1 cellular context compared by ENCODE assay signal in genomic region chr16:75559564-75560372, GRCh38.
TF ChIP-seq lines count a peak whose summit lies in the region.

No MANE protein-coding gene starts in this region.

TF ChIP-seq in K562, 482 proteins besides CTCF, POLR2A, EP300 and RAD21 (continued from another document and continues in another):
- TF ChIP-seq ZNF511 (CRISPR knock-in tag; IDR thresholded peaks at IDR 0.05) = no peak
- no peak for TF ChIP-seq ZNF408 (CRISPR knock-in tag; IDR thresholded peaks at IDR 0.05; ENCODE audit: low read depth)
- no peak for TF ChIP-seq TAL1 (IDR thresholded peaks at IDR 0.05)
- no peak for TF ChIP-seq ZNF740 (CRISPR knock-in tag; IDR thresholded peaks at IDR 0.05)
- TF ChIP-seq ZNF740 (tag; IDR thresholded peaks at IDR 0.05) = no peak
- no peak for TF ChIP-seq CAMTA2 (CRISPR knock-in tag; conservative IDR thresholded peaks at IDR 0.05)
- no peak for TF ChIP-seq ZNF12 (CRISPR knock-in tag; IDR thresholded peaks at IDR 0.05)
- TF ChIP-seq TOE1 (IDR thresholded peaks at IDR 0.05; ENCODE audit: borderline replicate concordance) = no peak; the same call in 1 of the 2 replicates
- TF ChIP-seq TOE1 (CRISPR knock-in tag; IDR thresholded peaks at IDR 0.05; ENCODE audit: borderline replicate concordance, low read depth) = no peak
- no peak for TF ChIP-seq ZNF76 (CRISPR knock-in tag; IDR thresholded peaks at IDR 0.05; ENCODE audit: borderline replicate concordance)
- no peak for TF ChIP-seq MTF1 (CRISPR knock-in tag; IDR thresholded peaks at IDR 0.05; ENCODE audit: borderline replicate concordance)
- TF ChIP-seq JUN (IDR thresholded peaks at IDR 0.05; ENCODE audit: borderline replicate concordance, low read depth, low read length) = no peak
- TF ChIP-seq JUN (CRISPR knock-in tag; IDR thresholded peaks at IDR 0.05; ENCODE audit: borderline replicate concordance) = no peak
- no peak for TF ChIP-seq LEF1 (IDR thresholded peaks at IDR 0.05)
- TF ChIP-seq TBL1XR1 (IDR thresholded peaks at IDR 0.05; ENCODE audit: low read length in 2 of 2) = no peak
- no peak for TF ChIP-seq THRB (CRISPR knock-in tag; conservative IDR thresholded peaks at IDR 0.05)
- no peak for TF ChIP-seq KLF6 (CRISPR knock-in tag; IDR thresholded peaks at IDR 0.05; ENCODE audit: borderline replicate concordance)
- TF ChIP-seq COPS2 (conservative IDR thresholded peaks at IDR 0.05) = no peak
- TF ChIP-seq ZNF277 (CRISPR knock-in tag; IDR thresholded peaks at IDR 0.05; ENCODE audit: borderline replicate concordance) = no peak
- no peak for TF ChIP-seq SFPQ (IDR thresholded peaks at IDR 0.05; ENCODE audit: low read depth, low read length)
- TF ChIP-seq JUNB (CRISPR knock-in tag; conservative IDR thresholded peaks at IDR 0.05) = no peak
- no peak for TF ChIP-seq SRSF3 (IDR thresholded peaks at IDR 0.05; ENCODE audit: insufficient read depth, low read length)
- TF ChIP-seq VEZF1 (CRISPR knock-in tag; IDR thresholded peaks at IDR 0.05) = 0 out of 2 replicates have a peak, but pooled peaks have one; percentile 24
- no peak for TF ChIP-seq ATF2 (CRISPR knock-in tag; IDR thresholded peaks at IDR 0.05)
- TF ChIP-seq ELK1 (CRISPR knock-in tag; IDR thresholded peaks at IDR 0.05) = no peak
- no peak for TF ChIP-seq TCF3 (CRISPR knock-in tag; IDR thresholded peaks at IDR 0.05)
- no peak for TF ChIP-seq RFX5 (IDR thresholded peaks at IDR 0.05; ENCODE audit: low read depth, low read length)
- TF ChIP-seq PCBP2 (IDR thresholded peaks at IDR 0.05; ENCODE audit: low read depth, low read length, poor library complexity, severe bottlenecking) = no peak
- TF ChIP-seq ZBTB43 (CRISPR knock-in tag; IDR thresholded peaks at IDR 0.05) = no peak
- no peak for TF ChIP-seq ZNF445 (CRISPR knock-in tag; IDR thresholded peaks at IDR 0.05; ENCODE audit: low read depth)
- no peak for TF ChIP-seq SIX5 (IDR thresholded peaks at IDR 0.05; ENCODE audit: borderline replicate concordance in 1 of 2, insufficient read depth in 1 of 2, low read depth in 1 of 2, low read length in 2 of 2)
- no peak for TF ChIP-seq TEAD1 (CRISPR knock-in tag; IDR thresholded peaks at IDR 0.05)
- no peak for TF ChIP-seq ZNF174 (CRISPR knock-in tag; IDR thresholded peaks at IDR 0.05)
- 0 out of 2 replicates have a peak, but pooled peaks have one; percentile 20 for TF ChIP-seq ZNF592 (IDR thresholded peaks at IDR 0.05)
- no peak for TF ChIP-seq MEF2A (IDR thresholded peaks at IDR 0.05; ENCODE audit: control insufficient read depth, low read depth, low read length)
- TF ChIP-seq ZKSCAN1 (IDR thresholded peaks at IDR 0.05; ENCODE audit: low read depth, low read length) = no peak
- no peak for TF ChIP-seq ZNF143 (CRISPR knock-in tag; IDR thresholded peaks at IDR 0.05)
- no peak for TF ChIP-seq ZNF253 (CRISPR knock-in tag; conservative IDR thresholded peaks at IDR 0.05)
- TF ChIP-seq NFIC (IDR thresholded peaks at IDR 0.05) = 0 out of 2 replicates have a peak, but pooled peaks have one; percentile 7
- TF ChIP-seq ZNF589 (CRISPR knock-in tag; IDR thresholded peaks at IDR 0.05; ENCODE audit: low read depth) = 0 out of 2 replicates have a peak, but pooled peaks have one; percentile 12
- TF ChIP-seq KDM2B (CRISPR knock-in tag; IDR thresholded peaks at IDR 0.05) = no peak
- no peak for TF ChIP-seq SMC3 (conservative IDR thresholded peaks at IDR 0.05; ENCODE audit: insufficient read depth, low read depth, low read length)
- TF ChIP-seq ZNF764 (CRISPR knock-in tag; IDR thresholded peaks at IDR 0.05; ENCODE audit: low read depth) = no peak
- TF ChIP-seq KHSRP (IDR thresholded peaks at IDR 0.05) = no peak
- TF ChIP-seq TCF7L2 (IDR thresholded peaks at IDR 0.05; ENCODE audit: low read depth, low read length) = no peak
- TF ChIP-seq NR2C2 (CRISPR knock-in tag; IDR thresholded peaks at IDR 0.05) = no peak
- peak; percentile 72 for TF ChIP-seq NR2C2 (tag; IDR thresholded peaks at IDR 0.05)
- no peak for TF ChIP-seq HMGXB4 (CRISPR knock-in tag; IDR thresholded peaks at IDR 0.05)
- peak; percentile 64; the same call in 1 of the 2 replicates for TF ChIP-seq ETV1 (tag; conservative IDR thresholded peaks at IDR 0.05; ENCODE audit: low read depth)
- no peak for TF ChIP-seq SAFB (IDR thresholded peaks at IDR 0.05; ENCODE audit: borderline replicate concordance, low read depth, low read length)
